8 cellular contexts compared by ENCODE assay signal in the genomic region with DNA sequence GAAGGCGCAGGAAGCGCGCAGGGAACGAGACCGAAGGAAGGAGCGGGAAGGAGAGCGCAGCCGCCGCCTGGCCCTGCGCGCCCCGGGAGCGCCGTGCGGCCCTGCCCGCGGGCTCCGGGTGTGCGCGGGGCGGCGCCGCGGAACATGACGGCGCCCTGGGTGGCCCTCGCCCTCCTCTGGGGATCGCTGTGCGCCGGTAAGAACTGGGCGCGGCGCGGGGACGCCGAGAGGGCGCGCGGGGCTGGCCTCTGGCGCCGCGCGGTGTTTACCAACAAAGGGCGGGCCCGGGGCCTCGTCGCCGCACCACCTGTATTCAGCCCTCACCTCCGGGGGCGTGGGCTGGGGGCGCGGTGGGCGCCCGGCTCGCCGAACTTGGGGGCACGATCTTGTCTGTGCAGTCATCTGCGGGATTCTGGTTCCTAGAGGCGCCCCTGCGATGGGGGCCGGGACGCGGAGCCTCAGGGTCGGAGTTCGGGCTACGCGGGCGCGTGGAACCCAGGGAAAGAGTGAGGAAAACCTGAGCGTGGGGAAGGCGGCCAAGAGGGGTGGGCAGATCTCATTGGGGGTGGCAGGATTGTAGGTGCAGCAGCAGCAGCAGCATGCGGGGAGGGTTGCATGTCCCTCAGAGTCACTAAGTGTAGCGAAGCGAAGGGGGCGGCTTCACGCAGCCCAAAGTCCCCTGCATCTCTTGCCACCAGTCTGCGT. TPM values are rescaled to one million over a fixed set of nuclear protein-coding genes. Genes with fewer than 3 reads are reported as not detected.
A peak's percentile ranks its signal among the peaks of the same experiment; 100 is the strongest.
DNase-seq lines count a peak whose midpoint lies in the region; ATAC-seq lines count a peak whose summit lies in the region.

No MANE protein-coding gene starts in this region.

- H3K27me3 ChIP-seq in adipocyte (replicated peaks; ENCODE audit: control insufficient read depth, insufficient read depth, low read length) (no peaks in the 10 kb centered on the region), right cardiac atrium (ENCODE audit: control insufficient read depth, insufficient read depth) (no peaks in the 10 kb centered on the region)

- DNase-seq in NCI-H1436 (lab: John Stamatoyannopoulos, UW), result peak; percentile 18
- no peak for DNase-seq in NCI-H1436 treated with DMSO at 0.1 percent for 48 hours (lab: John Stamatoyannopoulos, UW)
- peak; percentile 8 for DNase-seq in HCEC 1CT
- peak; percentile 63 for DNase-seq in NCI-H69 (lab: John Stamatoyannopoulos, UW)
- peak; percentile 61 for DNase-seq in adipocyte (ENCODE audit: low read depth)
- peak; percentile 32 to 77 (median 71) for DNase-seq in right cardiac atrium
- peak; percentile 83 for DNase-seq in retina
- DNase-seq in epidermal melanocyte (ENCODE audit: insufficient read length, low spot score), result no peak

- H3K9me3 ChIP-seq in adipocyte (ENCODE audit: control insufficient read depth, low read length) (no peaks in the 10 kb centered on the region), right cardiac atrium (ENCODE audit: control insufficient read depth, low read length) (no peaks in the 10 kb centered on the region)

- peak overlapping the region; percentile 83 for H3K4me3 ChIP-seq in adipocyte (ENCODE audit: low read length)
- peak overlapping the region; percentile 95 for H3K4me3 ChIP-seq in right cardiac atrium (ENCODE audit: low read length)

- ATAC-seq in right cardiac atrium, result peak; percentile 19 to 54

- peak overlapping the region; percentile 77 for H3K9ac ChIP-seq in adipocyte (ENCODE audit: low read length)

- WGBS in right cardiac atrium, result under 1% methylated on average over 77 of the region's 77 CpGs

- H3K36me3 ChIP-seq in adipocyte (ENCODE audit: control insufficient read depth, insufficient read depth, low read length, severe bottlenecking), result no peaks in the 10 kb centered on the region

- intact Hi-C loops in right cardiac atrium (cut with DNase I), result no loop called here

- H3K4me1 ChIP-seq in adipocyte (ENCODE audit: control insufficient read depth, insufficient read depth, low read length) (peaks cover 22% of the 10 kb centered on the region), right cardiac atrium (ENCODE audit: control insufficient read depth, insufficient read depth, low read length) (peaks cover 15% of the 10 kb centered on the region)

- peak overlapping the region; percentile 92 for H3K27ac ChIP-seq in right cardiac atrium (ENCODE audit: low read length)

RNA-seq across cellular contexts. Expression of a gene that starts 0.6 kb away (rescaled TPM):
- total RNA-seq in right cardiac atrium, result 1 to 10 TPM; 5.0 to 6.2 (median 5.7) TPM
- polyA plus RNA-seq in right cardiac atrium, result 1.7 TPM

RNA-seq across cellular contexts. Expression of a gene that starts 41.8 kb away (rescaled TPM):
- 10 to 100 TPM; 19.4 to 27.7 (median 24.6) TPM for total RNA-seq in right cardiac atrium
- polyA plus RNA-seq in right cardiac atrium, result 22.4 TPM

Comparison
In these comparisons a context has a peak if more than half of its experiments do, and no peak if none do; other contexts are left out.
1. DNase-seq: peak in NCI-H1436 (single experiment), HCEC 1CT (single experiment), NCI-H69 (single experiment), adipocyte (single experiment), right cardiac atrium (3 of 3) and retina (single experiment); none in NCI-H1436 treated with DMSO at 0.1 percent for 48 hours (single experiment) and epidermal melanocyte (single experiment).